ENCODE assay signal across 9 cellular contexts in genomic region chr17:76053230-76054111, GRCh38. TPM values are rescaled to one million over a fixed set of nuclear protein-coding genes. Genes with fewer than 3 reads are reported as not detected.
DNase-seq lines count a peak whose midpoint lies in the region; ATAC-seq and TF ChIP-seq lines count a peak whose summit lies in the region.
"Had no signal": no experiment of that assay in that cellular context is flagged by ENCODE, and none has a peak within 500 bp of the region (broad histone marks: within the 10 kb centered on the region; RNA-seq: fewer than 3 reads in every experiment).

No MANE protein-coding gene starts in this region.

- WGBS in suprapubic skin = 58% methylated on average over 17 of the region's 17 CpGs

- H3K27ac ChIP-seq in suprapubic skin = peak overlapping the region; percentile 85

- TF ChIP-seq POLR2A in suprapubic skin (IDR thresholded peaks at IDR 0.05) = no peak

- no peak for TF ChIP-seq CTCF in suprapubic skin (IDR thresholded peaks at IDR 0.05)

- H3K9me3 ChIP-seq in suprapubic skin = no peaks in the 10 kb centered on the region
- H3K9me3 ChIP-seq: body of pancreas had no signal

- peak overlapping the region; percentile 10 for H3K4me3 ChIP-seq in suprapubic skin
- H3K4me3 ChIP-seq: body of pancreas had no signal

- H3K36me3 ChIP-seq in suprapubic skin = peaks cover 72% of the 10 kb centered on the region

- H3K4me1 ChIP-seq in suprapubic skin = peaks cover 57% of the 10 kb centered on the region

- no peak for TF ChIP-seq EP300 in suprapubic skin (IDR thresholded peaks at IDR 0.05)

- DNase-seq in activated CD4-positive, alpha-beta T cell treated with anti-CD3 and anti-CD28 coated beads for 48 hours = peak; percentile 58
- DNase-seq in activated CD4-positive, alpha-beta T cell treated with anti-CD3 and anti-CD28 coated beads for 1 hour = no peak
- DNase-seq in activated naive CD4-positive, alpha-beta T cell treated with anti-CD3 and anti-CD28 coated beads, Interleukin-2, amount 50 U/mL, for 16 hours = peak; percentile 31
- DNase-seq in hepatic stellate cell (ENCODE audit: low spot score) (peak; percentile 61), suprapubic skin (ENCODE audit: low spot score in 2 of 2) (no peak), NCI-H82 treated with DMSO at 0.1 percent for 48 hours (lab: John Stamatoyannopoulos, UW; ENCODE audit: unreplicated experiment) (no peak)
- DNase-seq in activated effector memory CD4-positive, alpha-beta T cell treated with anti-CD3 and anti-CD28 coated beads, Interleukin-2, amount 50 U/mL, for 16 hours = no peak
- DNase-seq: body of pancreas had no signal

- no peaks in the 10 kb centered on the region for H3K27me3 ChIP-seq in suprapubic skin
- H3K27me3 ChIP-seq: body of pancreas had no signal

- no peak for ATAC-seq in HG02852 (IDR thresholded peaks at IDR 0.05; ENCODE audit: unreplicated experiment)
- ATAC-seq: body of pancreas had no signal

RNA-seq across cellular contexts. Expression of gene SRP68, which starts 18.8 kb away (rescaled TPM):
- total RNA-seq in suprapubic skin = 10 to 100 TPM; 57.5 to 90.2 (median 64.2) TPM

RNA-seq across cellular contexts. Expression of gene GALR2, which starts 21.1 kb away (rescaled TPM):
- total RNA-seq in suprapubic skin = 1 to 10 TPM in 1 of 4 donors, not detected in 3; 1.2 TPM

RNA-seq across cellular contexts. Expression of gene ZACN, which starts 25.5 kb away (rescaled TPM):
- not detected for total RNA-seq in suprapubic skin
- total RNA-seq: body of pancreas had no signal

RNA-seq across cellular contexts. Expression of gene EVPL, which starts 26.4 kb away (rescaled TPM):
- 100 to 1,000 TPM; 218 to 425 (median 274) TPM for total RNA-seq in suprapubic skin

RNA-seq across cellular contexts. Expression of gene EXOC7, which starts 50.1 kb away (rescaled TPM):
- 100 to 1,000 TPM in 1 of 4 donors, 10 to 100 TPM in 3; 67.4 to 108 (median 78.6) TPM for total RNA-seq in suprapubic skin

Comparison
In these comparisons a context has a peak if more than half of its experiments do, and no peak if none do; other contexts are left out.
1. DNase-seq: peak in activated CD4-positive, alpha-beta T cell treated with anti-CD3 and anti-CD28 coated beads for 48 hours (single experiment), activated naive CD4-positive, alpha-beta T cell treated with anti-CD3 and anti-CD28 coated beads, Interleukin-2, amount 50 U/mL, for 16 hours (single experiment) and hepatic stellate cell (single experiment); none in activated CD4-positive, alpha-beta T cell treated with anti-CD3 and anti-CD28 coated beads for 1 hour (single experiment), suprapubic skin (0 of 2), NCI-H82 treated with DMSO at 0.1 percent for 48 hours (single experiment) and activated effector memory CD4-positive, alpha-beta T cell treated with anti-CD3 and anti-CD28 coated beads, Interleukin-2, amount 50 U/mL, for 16 hours (single experiment).